In genomic region chr3:130026146-130026829, GRCh38 we compare ENCODE assay signal across 15 cellular contexts. TPM values are rescaled to one million over a fixed set of nuclear protein-coding genes. Genes with fewer than 3 reads are reported as not detected.
DNase-seq lines count a peak whose midpoint lies in the region; ATAC-seq and TF ChIP-seq lines count a peak whose summit lies in the region.
"Not testable (repeated sequence)": the region's sequence is repeated elsewhere in the genome, so short reads cannot be mapped to it uniquely, and the experiment has no call there.
"Had no signal": no experiment of that assay in that cellular context is flagged by ENCODE, and none has a peak within 500 bp of the region (broad histone marks: within the 10 kb centered on the region; RNA-seq: fewer than 3 reads in every experiment).

No MANE protein-coding gene starts in this region.

- H3K9ac ChIP-seq in KMS-11; mammary epithelial cell (ENCODE audit: insufficient read depth, low read length): not testable (repeated sequence)

- H3K4me2 ChIP-seq in KMS-11; mammary epithelial cell (ENCODE audit: insufficient read depth, low read depth, low read length): not testable (repeated sequence)

- ATAC-seq in Panc1, lower lobe of right lung: not testable (repeated sequence)

- WGBS in mammary epithelial cell (ENCODE audit: low coverage, missing lambda C conversion rate): 22% methylated on average over 9 of the region's 14 CpGs

- POLR2A ChIA-PET in Panc1 (lab: Charles Lee): not testable (repeated sequence)

- not testable (repeated sequence) for H3K36me3 ChIP-seq in KMS-11 (ENCODE audit: insufficient read depth); Panc1 (ENCODE audit: control insufficient read depth, insufficient read depth, low read length); mammary epithelial cell (ENCODE audit: insufficient read depth, low read length); lower lobe of right lung

- intact Hi-C loops in Panc1 (cut with micrococcal nuclease; ENCODE audit: unreplicated experiment); mammary epithelial cell (cut with micrococcal nuclease); lower lobe of right lung (cut with DNase I): not testable (repeated sequence)

- CTCF ChIA-PET in Panc1 (lab: Charles Lee); mammary epithelial cell (lab: Charles Lee; ENCODE audit: low non-redundant PET): not testable (repeated sequence)

- not testable (repeated sequence) for BruUV-seq in Panc1 (replicated peaks; lab: Mats Ljungman, UMichigan); mammary epithelial cell (replicated peaks; lab: Mats Ljungman, UMichigan)

- TF ChIP-seq CTCF in GM12872 (IDR thresholded peaks at IDR 0.05; ENCODE audit: insufficient read depth, low read depth, low read length) (peak; percentile 49), KMS-11 (conservative IDR thresholded peaks at IDR 0.05; ENCODE audit: low read depth, low read length) (peak; percentile 46), Panc1 (IDR thresholded peaks at IDR 0.05) (peak; percentile 33), mammary epithelial cell (conservative IDR thresholded peaks at IDR 0.05 in 1 of 2, IDR thresholded peaks at IDR 0.05 in 1 of 2; ENCODE audit: extremely low read depth in 1 of 2, insufficient read depth in 1 of 2, low read depth in 1 of 2, low read length in 2 of 2) (peak in 1 of 2 donors; percentile 25), lower lobe of right lung (IDR thresholded peaks at IDR 0.05) (peak; percentile 16)

- peak overlapping the region; percentile 58; the same call in 1 of the 2 replicates for H2AFZ ChIP-seq in KMS-11 (ENCODE audit: low read depth)
- not testable (repeated sequence) for H2AFZ ChIP-seq in mammary epithelial cell (ENCODE audit: low read depth, low read length)

- peak; percentile 5 for DNase-seq in CD1c-positive myeloid dendritic cell (ENCODE audit: extremely low spot score)
- DNase-seq in Panc1 (ENCODE audit: low read depth, low spot score); lower lobe of right lung: not testable (repeated sequence)
- peak; percentile 8 for DNase-seq in activated T-cell treated with anti-CD3 and anti-CD28 coated beads for 4 hours
- DNase-seq in mammary epithelial cell: peak; percentile 57
- peak; percentile 20 for DNase-seq in stimulated activated CD4-positive, alpha-beta T cell treated with anti-CD3 and anti-CD28 coated beads, Interleukin-4, amount 100 ng/mL, for 24 hours

- H3K79me2 ChIP-seq in KMS-11 (ENCODE audit: insufficient read depth, low read depth); mammary epithelial cell (ENCODE audit: insufficient read depth, low read length): not testable (repeated sequence)

- H3K9me3 ChIP-seq in Panc1 (ENCODE audit: control insufficient read depth, insufficient read depth, low read depth, low read length); mammary epithelial cell (replicated peaks; ENCODE audit: insufficient read depth, low read length); lower lobe of right lung: not testable (repeated sequence)

- H3K27me3 ChIP-seq in KMS-11 (ENCODE audit: insufficient read depth, low read depth); Panc1 (ENCODE audit: control insufficient read depth, insufficient read depth, low read length); mammary epithelial cell (ENCODE audit: insufficient read depth, low read length); lower lobe of right lung (ENCODE audit: low read depth): not testable (repeated sequence)

- not testable (repeated sequence) for H3K27ac ChIP-seq in KMS-11; Panc1 (ENCODE audit: low read length); mammary epithelial cell (ENCODE audit: insufficient read depth, low read depth, low read length); lower lobe of right lung

- in situ Hi-C loops in Panc1 (cut with HindIII; ENCODE audit: low pct_unique_long_range_greater_than_20kb, low sequenced_read_pairs); mammary epithelial cell (cut with MboI; ENCODE audit: low sequenced_read_pairs in 2 of 2): not testable (repeated sequence)

- not testable (repeated sequence) for H3K4me3 ChIP-seq in KMS-11 (IDR thresholded peaks at IDR 0.05; ENCODE audit: insufficient read depth, low read depth, low read length); Panc1 (ENCODE audit: low read depth in 2 of 2, low read length in 2 of 2); mammary epithelial cell (replicated peaks in 1 of 3; ENCODE audit: insufficient read depth in 1 of 3, low read depth in 2 of 3, low read length in 3 of 3); lower lobe of right lung

- not testable (repeated sequence) for H3K4me1 ChIP-seq in KMS-11 (ENCODE audit: low read depth, poor library complexity, severe bottlenecking); Panc1 (ENCODE audit: control insufficient read depth, insufficient read depth, low read length); mammary epithelial cell (ENCODE audit: insufficient read depth, low read length); lower lobe of right lung

- dilution Hi-C loops in mammary epithelial cell (cut with HindIII; ENCODE audit: low sequenced_read_pairs): not testable (repeated sequence)

- H4K20me1 ChIP-seq in KMS-11 (ENCODE audit: insufficient read depth); mammary epithelial cell (ENCODE audit: insufficient read depth, low read length): not testable (repeated sequence)

RNA-seq across cellular contexts. Expression of gene TRH, which starts 51.8 kb away (rescaled TPM):
- total RNA-seq in Panc1 (2021; ENCODE audit: unreplicated experiment): not detected
- not detected for polyA plus RNA-seq in Panc1 (2012; ENCODE audit: insufficient read length)
- not detected for total RNA-seq in mammary epithelial cell
- not detected for polyA plus RNA-seq in mammary epithelial cell
- polyA minus RNA-seq in mammary epithelial cell: not detected
- total RNA-seq in lower lobe of right lung: not detected
- total RNA-seq: activated B cell treated with CpG ODN at 0.5 μM for 24 hours, fibroblast of villous mesenchyme, hepatocyte, HT1080, pulmonary artery endothelial cell had no signal
- polyA plus RNA-seq: A549, liver had no signal

RNA-seq across cellular contexts. Expression of gene ALG1L2, which starts 55.3 kb away (rescaled TPM):
- 0.33 TPM for total RNA-seq in Panc1 (2021; ENCODE audit: unreplicated experiment)
- polyA plus RNA-seq in Panc1 (2012; ENCODE audit: insufficient read length): not detected
- under 1 TPM in 1 of 2 donors, not detected in 1; 0.78 TPM for total RNA-seq in mammary epithelial cell
- not detected for polyA plus RNA-seq in mammary epithelial cell
- not detected for polyA minus RNA-seq in mammary epithelial cell
- total RNA-seq in lower lobe of right lung: 1.5 TPM
- total RNA-seq: hepatocyte, HT1080, liver, pulmonary artery endothelial cell had no signal
- polyA plus RNA-seq: A549, liver had no signal
